8 cellular contexts compared by ENCODE assay signal in genomic region chr7:130943336-130943901, GRCh38.
DNase-seq lines count a peak whose midpoint lies in the region; TF ChIP-seq lines count a peak whose summit lies in the region.

No MANE protein-coding gene starts in this region.

- H3K36me3 ChIP-seq in SJSA1 (peaks cover 23% of the 10 kb centered on the region), esophagus (ENCODE audit: control insufficient read depth in 2 of 2, insufficient read depth in 2 of 2, low read length in 1 of 2) (no peaks in the 10 kb centered on the region)

- H3K4me3 Mint-ChIP-seq in T-helper 1 cell treated with Interleukin-12 subunit alpha and Interleukin-12 subunit beta and Interleukin-4 antibody, amounts not matched to agents 30 μg/mL and 1 μg/mL, for 36 hours, result peak overlapping the region; percentile 74
- peak overlapping the region; percentile 67 for H3K4me3 Mint-ChIP-seq in osteocyte (ENCODE audit: unreplicated experiment)

- H3K27me3 ChIP-seq in SJSA1 (replicated peaks), result no peaks in the 10 kb centered on the region
- no peaks in the 10 kb centered on the region for H3K27me3 ChIP-seq in esophagus (ENCODE audit: control insufficient read depth in 1 of 2, insufficient read depth in 2 of 2, low read length in 2 of 2)

- H3K4me1 ChIP-seq in SJSA1 (replicated peaks), result peaks cover 58% of the 10 kb centered on the region
- H3K4me1 ChIP-seq in esophagus (ENCODE audit: control insufficient read depth in 2 of 2, insufficient read depth in 2 of 2, low read length in 1 of 2), result peaks cover 0 to 4% of the 10 kb centered on the region in 2 donors

- no peaks in the 10 kb centered on the region for H3K27me3 Mint-ChIP-seq in T-helper 1 cell treated with Interleukin-12 subunit alpha and Interleukin-12 subunit beta and Interleukin-4 antibody, amounts not matched to agents 30 μg/mL and 1 μg/mL, for 36 hours (ENCODE audit: low read depth)
- H3K27me3 Mint-ChIP-seq in osteocyte (ENCODE audit: unreplicated experiment), result no peaks in the 10 kb centered on the region

- H3K9me3 Mint-ChIP-seq in T-helper 1 cell treated with Interleukin-12 subunit alpha and Interleukin-12 subunit beta and Interleukin-4 antibody, amounts not matched to agents 30 μg/mL and 1 μg/mL, for 36 hours, result no peaks in the 10 kb centered on the region
- H3K9me3 Mint-ChIP-seq in osteocyte (ENCODE audit: unreplicated experiment), result no peaks in the 10 kb centered on the region

- peaks cover 63% of the 10 kb centered on the region for H3K36me3 Mint-ChIP-seq in T-helper 1 cell treated with Interleukin-12 subunit alpha and Interleukin-12 subunit beta and Interleukin-4 antibody, amounts not matched to agents 30 μg/mL and 1 μg/mL, for 36 hours (ENCODE audit: low read depth)
- peaks cover 22% of the 10 kb centered on the region for H3K36me3 Mint-ChIP-seq in osteocyte (ENCODE audit: unreplicated experiment)

- H3K9me3 ChIP-seq in SJSA1 (replicated peaks) (no peaks in the 10 kb centered on the region), esophagus (ENCODE audit: control insufficient read depth in 2 of 2, insufficient read depth in 1 of 2, low read depth in 1 of 2, low read length in 1 of 2) (no peaks in the 10 kb centered on the region)

- peak overlapping the region; percentile 68 for H3K27ac ChIP-seq in SJSA1
- peak overlapping the region; percentile 10 to 78 for H3K27ac ChIP-seq in esophagus (ENCODE audit: low read depth in 2 of 2, low read length in 1 of 2)

- 5 to 12% methylated on average over 9 of the region's 9 CpGs for WGBS in esophagus, 2 donors

- H3K27ac Mint-ChIP-seq in T-helper 1 cell treated with Interleukin-12 subunit alpha and Interleukin-12 subunit beta and Interleukin-4 antibody, amounts not matched to agents 30 μg/mL and 1 μg/mL, for 36 hours, result peak overlapping the region; percentile 87
- H3K27ac Mint-ChIP-seq in osteocyte (ENCODE audit: unreplicated experiment), result peak overlapping the region; percentile 75

- DNase-seq in T-helper 1 cell (no peak), SJSA1 (ENCODE audit: low read depth in 1 of 2, low spot score in 2 of 2) (peak in 1 of 2 experiments; percentile 79), osteocyte (ENCODE audit: extremely low spot score, unreplicated experiment) (no peak), NCI-H1417 treated with DMSO at 0.1 percent for 48 hours (lab: John Stamatoyannopoulos, UW) (no peak), D341Med (ENCODE audit: low spot score) (no peak), NCI-H187 (lab: John Stamatoyannopoulos, UW) (no peak)

- peak overlapping the region; percentile 38 for H3K4me3 ChIP-seq in SJSA1
- H3K4me3 ChIP-seq in esophagus (ENCODE audit: low read depth in 1 of 2, low read length in 2 of 2), result peak overlapping the region in 1 of 2 donors; percentile 57

- peaks cover 84% of the 10 kb centered on the region for H3K4me1 Mint-ChIP-seq in T-helper 1 cell treated with Interleukin-12 subunit alpha and Interleukin-12 subunit beta and Interleukin-4 antibody, amounts not matched to agents 30 μg/mL and 1 μg/mL, for 36 hours (ENCODE audit: low read depth)
- peaks cover 46% of the 10 kb centered on the region for H3K4me1 Mint-ChIP-seq in osteocyte (ENCODE audit: unreplicated experiment)

- TF ChIP-seq CTCF in osteocyte (IDR thresholded peaks at IDR 0.05), result no peak
